17 cellular contexts compared by ENCODE assay signal in the genomic region with DNA sequence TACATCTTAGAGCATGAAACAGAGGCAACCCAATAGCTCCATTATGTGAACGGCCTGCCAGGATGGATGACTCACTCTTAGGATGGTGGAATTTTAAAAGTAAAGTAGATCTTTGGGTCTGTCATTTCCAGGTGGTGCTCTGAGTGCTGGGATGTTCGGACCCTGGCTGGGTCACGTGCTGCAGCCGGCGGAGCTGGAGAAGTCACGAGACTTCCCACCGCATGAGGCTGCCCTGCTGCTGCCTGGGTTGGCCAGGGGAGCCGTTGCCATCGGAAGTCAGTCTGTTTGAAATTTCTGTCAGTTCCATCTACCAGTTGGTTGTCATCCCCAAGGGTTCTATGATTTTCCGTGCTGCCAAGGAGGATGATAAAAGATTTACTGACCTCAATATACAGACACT.
DNase-seq lines count a peak whose midpoint lies in the region; ATAC-seq, FAIRE-seq and TF ChIP-seq lines count a peak whose summit lies in the region.
"Had no signal": no experiment of that assay in that cellular context is flagged by ENCODE, and none has a peak within 500 bp of the region (broad histone marks: within the 10 kb centered on the region; RNA-seq: fewer than 3 reads in every experiment).

No MANE protein-coding gene starts in this region.

- CTCF ChIA-PET in K562 (lab: Yijun Ruan, JAX; ENCODE audit: low intra/inter-chr PET ratio), result no interaction called here

- no peaks in the 10 kb centered on the region for H3K27me3 Mint-ChIP-seq in osteocyte (ENCODE audit: unreplicated experiment)

- H4K20me1 ChIP-seq in K562 (replicated peaks; ENCODE audit: control insufficient read depth, insufficient read depth, low read length), result no peaks in the 10 kb centered on the region

- peaks cover 9 to 29% of the 10 kb centered on the region in 2 experiments; a peak in 3 of 5 replicates for H3K27me3 ChIP-seq in K562 (ENCODE audit: control insufficient read depth in 2 of 2, insufficient read depth in 2 of 2, low read length in 2 of 2)

- no peak overlapping the region for H3K4me3 ChIP-seq in K562
- H3K4me3 ChIP-seq: GM23248 had no signal

- H3K4me2 ChIP-seq in K562 (ENCODE audit: insufficient read depth, low read length), result no peak overlapping the region
- H3K4me2 ChIP-seq: KMS-11 had no signal

- peaks cover 27% of the 10 kb centered on the region for H3K9me3 Mint-ChIP-seq in osteocyte (ENCODE audit: unreplicated experiment)

- in situ Hi-C loops in K562 (cut with MboI), result no loop called here

- intact Hi-C loops in K562 (cut with micrococcal nuclease), result no loop called here

- H3K9ac ChIP-seq in K562 (ENCODE audit: insufficient read depth in 1 of 2, low read depth in 2 of 2, low read length in 2 of 2), result no peak overlapping the region
- H3K9ac ChIP-seq: GM23248, KMS-11 had no signal

- no peak for TF ChIP-seq EP300 in K562 (IDR thresholded peaks at IDR 0.05; ENCODE audit: low read length)

- H3K36me3 ChIP-seq in K562 (ENCODE audit: control insufficient read depth, insufficient read depth, low read length), result no peaks in the 10 kb centered on the region

- no peak for TF ChIP-seq POLR2A in K562 (conservative IDR thresholded peaks at IDR 0.05)

- H3K4me3 Mint-ChIP-seq in osteocyte (ENCODE audit: unreplicated experiment), result no peak overlapping the region
- H3K4me3 Mint-ChIP-seq: CD14-positive monocyte; CD8-positive, alpha-beta T cell; IgD-negative memory B cell had no signal

- no peaks in the 10 kb centered on the region for H3K9me1 ChIP-seq in K562 (ENCODE audit: control insufficient read depth, insufficient read depth, low read length)

- peaks cover 0 to 4% of the 10 kb centered on the region in 2 experiments; a peak in 1 of 5 replicates for H3K4me1 ChIP-seq in K562 (replicated peaks in 1 of 2; ENCODE audit: control insufficient read depth in 2 of 2, insufficient read depth in 2 of 2, low read length in 2 of 2)
- H3K4me1 ChIP-seq: Caco-2 had no signal

- DNase-seq in COLO829 (ENCODE audit: low spot score) (peak; percentile 16), HTR-8/SVneo (ENCODE audit: insufficient read length, low spot score) (no peak), K562 (ENCODE audit: extremely low read depth in 1 of 4, low spot score in 3 of 4) (no peak), osteocyte (ENCODE audit: extremely low spot score, unreplicated experiment) (peak; percentile 74)
- DNase-seq in stimulated activated CD4-positive, alpha-beta T cell treated with anti-CD3 and anti-CD28 coated beads, Interleukin-1b, Interleukin-23, amount 100 ng/mL, for 48 hours, result no peak
- DNase-seq: Caco-2; CD8-positive, alpha-beta T cell; GF-D8; GM23248; H9 had no signal

- TF ChIP-seq CTCF in K562 (IDR thresholded peaks at IDR 0.05 in 2 of 3, conservative IDR thresholded peaks at IDR 0.05 in 1 of 3; ENCODE audit: insufficient read depth in 2 of 3, low read depth in 1 of 3, low read length in 3 of 3) (no peak), osteocyte (IDR thresholded peaks at IDR 0.05) (no peak)

- POLR2A ChIA-PET in K562 (lab: Yijun Ruan, JAX), result interaction anchor here (0.6 kb wide), 1 partner anchor 81 kb away, joined by 3 read pairs; no protein-coding TSS in a partner anchor

- no TSS peak for BruUV-seq in K562 (replicated peaks; lab: Mats Ljungman, UMichigan)

- no peak overlapping the region for H3K27ac ChIP-seq in K562 (ENCODE audit: extremely low read depth, low read depth, low read length)
- H3K27ac ChIP-seq: GM23248, HL-60, KMS-11 had no signal

- H3K27ac Mint-ChIP-seq in osteocyte (ENCODE audit: unreplicated experiment), result no peak overlapping the region
- H3K27ac Mint-ChIP-seq: CD14-positive monocyte; CD8-positive, alpha-beta T cell; IgD-negative memory B cell had no signal

- no peaks in the 10 kb centered on the region for H3K9me3 ChIP-seq in K562 (replicated peaks; ENCODE audit: control insufficient read depth, insufficient read depth, low read depth, low read length)
- H3K9me3 ChIP-seq: Caco-2 had no signal

- H3K36me3 Mint-ChIP-seq in osteocyte (ENCODE audit: unreplicated experiment), result peaks cover 7% of the 10 kb centered on the region
- H3K36me3 Mint-ChIP-seq: CD14-positive monocyte; CD8-positive, alpha-beta T cell had no signal

- H3K4me1 Mint-ChIP-seq in osteocyte (ENCODE audit: unreplicated experiment), result peaks cover 11% of the 10 kb centered on the region
- H3K4me1 Mint-ChIP-seq: CD14-positive monocyte had no signal

- no peak for ATAC-seq in K562
- no peak for ATAC-seq in GM19463 (IDR thresholded peaks at IDR 0.05; ENCODE audit: unreplicated experiment)
- no peak for ATAC-seq in HG02588 (IDR thresholded peaks at IDR 0.05; ENCODE audit: unreplicated experiment)
- ATAC-seq: CD8-positive, alpha-beta T cell had no signal

- peak; percentile 82 for FAIRE-seq in HTR-8/SVneo (lab: Jason Lieb, UNC)
- FAIRE-seq in K562 (lab: Jason Lieb, UNC), result no peak
- FAIRE-seq: GM18507 had no signal

- no peak overlapping the region for H2AFZ ChIP-seq in K562 (ENCODE audit: low read depth, low read length)
- H2AFZ ChIP-seq: GM23248 had no signal

- WGBS in K562 (ENCODE audit: insufficient coverage, low coverage, missing lambda C conversion rate), result 2% methylated on average over 10 of the region's 10 CpGs

- H3K79me2 ChIP-seq in K562 (ENCODE audit: control insufficient read depth, insufficient read depth, low read length), result no peaks in the 10 kb centered on the region

- TF ChIP-seq RAD21 in K562 (CRISPR knock-in tag; conservative IDR thresholded peaks at IDR 0.05 in 1 of 2, IDR thresholded peaks at IDR 0.05 in 1 of 2), result no peak

TF ChIP-seq in K562, 482 proteins besides CTCF, POLR2A, EP300 and RAD21:
- TF ChIP-seq TCF7L2 (IDR thresholded peaks at IDR 0.05; ENCODE audit: low read depth, low read length), result no peak
- TF ChIP-seq, protein P1, sequence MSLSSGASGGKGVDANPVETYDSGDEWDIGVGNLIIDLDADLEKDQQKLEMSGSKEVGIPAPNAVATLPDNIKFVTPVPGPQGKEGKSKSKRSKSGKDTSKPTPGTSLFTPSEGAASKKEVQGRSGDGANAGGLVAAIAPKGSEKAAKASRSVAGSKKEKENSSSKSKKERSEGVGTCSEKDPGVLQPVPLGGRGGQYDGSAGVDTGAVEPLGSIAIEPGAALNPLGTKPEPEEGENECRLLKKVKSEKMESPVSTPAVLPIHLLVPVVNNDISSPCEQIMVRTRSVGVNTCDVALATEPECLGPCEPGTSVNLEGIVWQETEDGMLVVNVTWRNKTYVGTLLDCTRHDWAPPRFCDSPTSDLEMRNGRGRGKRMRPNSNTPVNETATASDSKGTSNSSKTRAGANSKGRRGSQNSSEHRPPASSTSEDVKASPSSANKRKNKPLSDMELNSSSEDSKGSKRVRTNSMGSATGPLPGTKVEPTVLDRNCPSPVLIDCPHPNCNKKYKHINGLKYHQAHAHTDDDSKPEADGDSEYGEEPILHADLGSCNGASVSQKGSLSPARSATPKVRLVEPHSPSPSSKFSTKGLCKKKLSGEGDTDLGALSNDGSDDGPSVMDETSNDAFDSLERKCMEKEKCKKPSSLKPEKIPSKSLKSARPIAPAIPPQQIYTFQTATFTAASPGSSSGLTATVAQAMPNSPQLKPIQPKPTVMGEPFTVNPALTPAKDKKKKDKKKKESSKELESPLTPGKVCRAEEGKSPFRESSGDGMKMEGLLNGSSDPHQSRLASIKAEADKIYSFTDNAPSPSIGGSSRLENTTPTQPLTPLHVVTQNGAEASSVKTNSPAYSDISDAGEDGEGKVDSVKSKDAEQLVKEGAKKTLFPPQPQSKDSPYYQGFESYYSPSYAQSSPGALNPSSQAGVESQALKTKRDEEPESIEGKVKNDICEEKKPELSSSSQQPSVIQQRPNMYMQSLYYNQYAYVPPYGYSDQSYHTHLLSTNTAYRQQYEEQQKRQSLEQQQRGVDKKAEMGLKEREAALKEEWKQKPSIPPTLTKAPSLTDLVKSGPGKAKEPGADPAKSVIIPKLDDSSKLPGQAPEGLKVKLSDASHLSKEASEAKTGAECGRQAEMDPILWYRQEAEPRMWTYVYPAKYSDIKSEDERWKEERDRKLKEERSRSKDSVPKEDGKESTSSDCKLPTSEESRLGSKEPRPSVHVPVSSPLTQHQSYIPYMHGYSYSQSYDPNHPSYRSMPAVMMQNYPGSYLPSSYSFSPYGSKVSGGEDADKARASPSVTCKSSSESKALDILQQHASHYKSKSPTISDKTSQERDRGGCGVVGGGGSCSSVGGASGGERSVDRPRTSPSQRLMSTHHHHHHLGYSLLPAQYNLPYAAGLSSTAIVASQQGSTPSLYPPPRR (CRISPR knock-in tag; IDR thresholded peaks at IDR 0.05; ENCODE audit: borderline replicate concordance), result no peak
- TF ChIP-seq, protein P2, sequence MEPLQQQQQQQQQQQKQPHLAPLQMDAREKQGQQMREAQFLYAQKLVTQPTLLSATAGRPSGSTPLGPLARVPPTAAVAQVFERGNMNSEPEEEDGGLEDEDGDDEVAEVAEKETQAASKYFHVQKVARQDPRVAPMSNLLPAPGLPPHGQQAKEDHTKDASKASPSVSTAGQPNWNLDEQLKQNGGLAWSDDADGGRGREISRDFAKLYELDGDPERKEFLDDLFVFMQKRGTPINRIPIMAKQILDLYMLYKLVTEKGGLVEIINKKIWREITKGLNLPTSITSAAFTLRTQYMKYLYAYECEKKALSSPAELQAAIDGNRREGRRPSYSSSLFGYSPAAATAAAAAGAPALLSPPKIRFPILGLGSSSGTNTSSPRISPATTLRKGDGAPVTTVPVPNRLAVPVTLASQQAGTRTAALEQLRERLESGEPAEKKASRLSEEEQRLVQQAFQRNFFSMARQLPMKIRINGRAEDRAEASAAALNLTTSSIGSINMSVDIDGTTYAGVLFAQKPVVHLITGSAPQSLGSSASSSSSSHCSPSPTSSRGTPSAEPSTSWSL (CRISPR knock-in tag; IDR thresholded peaks at IDR 0.05; ENCODE audit: borderline replicate concordance), result no peak
- no peak for TF ChIP-seq SREBF2 (CRISPR knock-in tag; IDR thresholded peaks at IDR 0.05)
- no peak for TF ChIP-seq ETV1 (tag; conservative IDR thresholded peaks at IDR 0.05; ENCODE audit: low read depth)
- TF ChIP-seq, protein P3, sequence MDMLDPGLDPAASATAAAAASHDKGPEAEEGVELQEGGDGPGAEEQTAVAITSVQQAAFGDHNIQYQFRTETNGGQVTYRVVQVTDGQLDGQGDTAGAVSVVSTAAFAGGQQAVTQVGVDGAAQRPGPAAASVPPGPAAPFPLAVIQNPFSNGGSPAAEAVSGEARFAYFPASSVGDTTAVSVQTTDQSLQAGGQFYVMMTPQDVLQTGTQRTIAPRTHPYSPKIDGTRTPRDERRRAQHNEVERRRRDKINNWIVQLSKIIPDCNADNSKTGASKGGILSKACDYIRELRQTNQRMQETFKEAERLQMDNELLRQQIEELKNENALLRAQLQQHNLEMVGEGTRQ (CRISPR knock-in tag; IDR thresholded peaks at IDR 0.05), result peak; percentile 47
TF ChIP-seq in K562: peak in this region for 1.

Comparison
In these comparisons a context has a peak if more than half of its experiments do, and no peak if none do; other contexts are left out.
1. DNase-seq: peak in COLO829 (single experiment) and osteocyte (single experiment); none in HTR-8/SVneo (single experiment), K562 (0 of 4) and stimulated activated CD4-positive, alpha-beta T cell treated with anti-CD3 and anti-CD28 coated beads, Interleukin-1b, Interleukin-23, amount 100 ng/mL, for 48 hours (single experiment).